In genomic region chr1:62593825-62594394, GRCh38 we compare ENCODE assay signal across 1 cellular context.
TF ChIP-seq lines count a peak whose summit lies in the region.

No MANE protein-coding gene starts in this region.

TF ChIP-seq in GM23338, 12 proteins besides CTCF, POLR2A, EP300 and RAD21 (continued from another document):
- no peak for TF ChIP-seq ZNF331 (CRISPR knock-in tag; IDR thresholded peaks at IDR 0.05; ENCODE audit: low read depth)
- TF ChIP-seq EZH2phosphoT487 (IDR thresholded peaks at IDR 0.05; ENCODE audit: unreplicated experiment) = no peak
- no peak for TF ChIP-seq JUNB (IDR thresholded peaks at IDR 0.05; ENCODE audit: unreplicated experiment)
- TF ChIP-seq, protein P1, sequence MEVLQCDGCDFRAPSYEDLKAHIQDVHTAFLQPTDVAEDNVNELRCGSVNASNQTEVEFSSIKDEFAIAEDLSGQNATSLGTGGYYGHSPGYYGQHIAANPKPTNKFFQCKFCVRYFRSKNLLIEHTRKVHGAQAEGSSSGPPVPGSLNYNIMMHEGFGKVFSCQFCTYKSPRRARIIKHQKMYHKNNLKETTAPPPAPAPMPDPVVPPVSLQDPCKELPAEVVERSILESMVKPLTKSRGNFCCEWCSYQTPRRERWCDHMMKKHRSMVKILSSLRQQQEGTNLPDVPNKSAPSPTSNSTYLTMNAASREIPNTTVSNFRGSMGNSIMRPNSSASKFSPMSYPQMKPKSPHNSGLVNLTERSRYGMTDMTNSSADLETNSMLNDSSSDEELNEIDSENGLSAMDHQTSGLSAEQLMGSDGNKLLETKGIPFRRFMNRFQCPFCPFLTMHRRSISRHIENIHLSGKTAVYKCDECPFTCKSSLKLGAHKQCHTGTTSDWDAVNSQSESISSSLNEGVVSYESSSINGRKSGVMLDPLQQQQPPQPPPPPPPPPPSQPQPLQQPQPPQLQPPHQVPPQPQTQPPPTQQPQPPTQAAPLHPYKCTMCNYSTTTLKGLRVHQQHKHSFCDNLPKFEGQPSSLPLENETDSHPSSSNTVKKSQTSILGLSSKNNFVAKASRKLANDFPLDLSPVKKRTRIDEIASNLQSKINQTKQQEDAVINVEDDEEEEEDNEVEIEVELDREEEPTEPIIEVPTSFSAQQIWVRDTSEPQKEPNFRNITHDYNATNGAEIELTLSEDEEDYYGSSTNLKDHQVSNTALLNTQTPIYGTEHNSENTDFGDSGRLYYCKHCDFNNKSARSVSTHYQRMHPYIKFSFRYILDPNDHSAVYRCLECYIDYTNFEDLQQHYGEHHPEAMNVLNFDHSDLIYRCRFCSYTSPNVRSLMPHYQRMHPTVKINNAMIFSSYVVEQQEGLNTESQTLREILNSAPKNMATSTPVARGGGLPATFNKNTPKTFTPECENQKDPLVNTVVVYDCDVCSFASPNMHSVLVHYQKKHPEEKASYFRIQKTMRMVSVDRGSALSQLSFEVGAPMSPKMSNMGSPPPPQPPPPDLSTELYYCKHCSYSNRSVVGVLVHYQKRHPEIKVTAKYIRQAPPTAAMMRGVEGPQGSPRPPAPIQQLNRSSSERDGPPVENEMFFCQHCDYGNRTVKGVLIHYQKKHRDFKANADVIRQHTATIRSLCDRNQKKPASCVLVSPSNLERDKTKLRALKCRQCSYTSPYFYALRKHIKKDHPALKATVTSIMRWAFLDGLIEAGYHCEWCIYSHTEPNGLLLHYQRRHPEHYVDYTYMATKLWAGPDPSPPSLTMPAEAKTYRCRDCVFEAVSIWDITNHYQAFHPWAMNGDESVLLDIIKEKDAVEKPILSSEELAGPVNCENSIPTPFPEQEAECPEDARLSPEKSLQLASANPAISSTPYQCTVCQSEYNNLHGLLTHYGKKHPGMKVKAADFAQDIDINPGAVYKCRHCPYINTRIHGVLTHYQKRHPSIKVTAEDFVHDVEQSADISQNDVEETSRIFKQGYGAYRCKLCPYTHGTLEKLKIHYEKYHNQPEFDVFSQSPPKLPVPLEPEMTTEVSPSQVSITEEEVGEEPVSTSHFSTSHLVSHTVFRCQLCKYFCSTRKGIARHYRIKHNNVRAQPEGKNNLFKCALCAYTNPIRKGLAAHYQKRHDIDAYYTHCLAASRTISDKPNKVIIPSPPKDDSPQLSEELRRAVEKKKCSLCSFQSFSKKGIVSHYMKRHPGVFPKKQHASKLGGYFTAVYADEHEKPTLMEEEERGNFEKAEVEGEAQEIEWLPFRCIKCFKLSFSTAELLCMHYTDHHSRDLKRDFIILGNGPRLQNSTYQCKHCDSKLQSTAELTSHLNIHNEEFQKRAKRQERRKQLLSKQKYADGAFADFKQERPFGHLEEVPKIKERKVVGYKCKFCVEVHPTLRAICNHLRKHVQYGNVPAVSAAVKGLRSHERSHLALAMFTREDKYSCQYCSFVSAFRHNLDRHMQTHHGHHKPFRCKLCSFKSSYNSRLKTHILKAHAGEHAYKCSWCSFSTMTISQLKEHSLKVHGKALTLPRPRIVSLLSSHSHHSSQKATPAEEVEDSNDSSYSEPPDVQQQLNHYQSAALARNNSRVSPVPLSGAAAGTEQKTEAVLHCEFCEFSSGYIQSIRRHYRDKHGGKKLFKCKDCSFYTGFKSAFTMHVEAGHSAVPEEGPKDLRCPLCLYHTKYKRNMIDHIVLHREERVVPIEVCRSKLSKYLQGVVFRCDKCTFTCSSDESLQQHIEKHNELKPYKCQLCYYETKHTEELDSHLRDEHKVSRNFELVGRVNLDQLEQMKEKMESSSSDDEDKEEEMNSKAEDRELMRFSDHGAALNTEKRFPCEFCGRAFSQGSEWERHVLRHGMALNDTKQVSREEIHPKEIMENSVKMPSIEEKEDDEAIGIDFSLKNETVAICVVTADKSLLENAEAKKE (CRISPR knock-in tag; IDR thresholded peaks at IDR 0.05) = no peak
